18 cellular contexts compared by ENCODE assay signal in the genomic region with DNA sequence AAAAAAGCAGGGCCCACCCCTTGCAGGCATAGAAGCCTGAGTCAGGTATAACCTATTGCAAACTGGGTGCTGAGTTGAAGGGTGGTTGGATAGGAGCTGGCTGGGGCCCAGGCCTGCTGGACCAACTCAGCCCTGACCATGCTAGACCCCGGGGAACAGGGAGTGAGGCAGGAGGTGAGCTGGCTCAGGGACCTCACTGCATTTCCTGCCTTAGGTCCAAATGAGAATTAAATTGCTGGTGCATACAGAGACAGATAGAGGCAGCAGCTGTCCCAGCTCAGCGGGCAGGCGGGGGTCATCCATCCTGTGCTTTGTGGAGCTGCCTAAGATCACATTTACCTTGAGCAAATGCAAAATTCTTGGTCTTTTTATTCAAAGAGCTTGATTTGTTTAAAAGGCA. TPM values are rescaled to one million over a fixed set of nuclear protein-coding genes. Genes with fewer than 3 reads are reported as not detected.
DNase-seq lines count a peak whose midpoint lies in the region; TF ChIP-seq lines count a peak whose summit lies in the region.
"Had no signal": no experiment of that assay in that cellular context is flagged by ENCODE, and none has a peak within 500 bp of the region (broad histone marks: within the 10 kb centered on the region; RNA-seq: fewer than 3 reads in every experiment).

No MANE protein-coding gene starts in this region.

- H3K4me3 Mint-ChIP-seq in activated naive CD4-positive, alpha-beta T cell treated with anti-CD3 and anti-CD28 coated beads, Interleukin-2, amount 10 ng/mL, durations not matched to agents 7 days and 5 days = no peak overlapping the region
- no peak overlapping the region for H3K4me3 Mint-ChIP-seq in mesothelial cell of epicardium
- H3K4me3 Mint-ChIP-seq: B cell; CD4-positive, alpha-beta memory T cell; HFFc6 had no signal

- no peaks in the 10 kb centered on the region for H3K36me3 Mint-ChIP-seq in activated naive CD4-positive, alpha-beta T cell treated with anti-CD3 and anti-CD28 coated beads, Interleukin-2, amount 10 ng/mL, durations not matched to agents 7 days and 5 days
- H3K36me3 Mint-ChIP-seq in mesothelial cell of epicardium = no peaks in the 10 kb centered on the region
- H3K36me3 Mint-ChIP-seq: CD4-positive, alpha-beta memory T cell had no signal

- peak overlapping the region; percentile 17 for H3K27ac Mint-ChIP-seq in activated naive CD4-positive, alpha-beta T cell treated with anti-CD3 and anti-CD28 coated beads, Interleukin-2, amount 10 ng/mL, durations not matched to agents 7 days and 5 days
- no peak overlapping the region for H3K27ac Mint-ChIP-seq in mesothelial cell of epicardium
- H3K27ac Mint-ChIP-seq: B cell, HFFc6 had no signal

- no peaks in the 10 kb centered on the region for H3K9me3 Mint-ChIP-seq in activated naive CD4-positive, alpha-beta T cell treated with anti-CD3 and anti-CD28 coated beads, Interleukin-2, amount 10 ng/mL, durations not matched to agents 7 days and 5 days
- no peaks in the 10 kb centered on the region for H3K9me3 Mint-ChIP-seq in mesothelial cell of epicardium
- H3K9me3 Mint-ChIP-seq: HFFc6 had no signal

- intact Hi-C loops in dorsolateral prefrontal cortex (cut with DNase I) = no loop called here

- no peak for DNase-seq in activated naive CD4-positive, alpha-beta T cell treated with anti-CD3 and anti-CD28 coated beads, Interleukin-2, amount 10 ng/mL, durations not matched to agents 7 days and 5 days
- no peak for DNase-seq in activated naive CD4-positive, alpha-beta T cell (lab: John Stamatoyannopoulos, UW)
- DNase-seq in NCI-H69 (lab: John Stamatoyannopoulos, UW) (peak; percentile 77), dorsolateral prefrontal cortex (no peak), Kasumi-1 (lab: John Stamatoyannopoulos, UW) (no peak), putamen (ENCODE audit: low spot score) (no peak), mesothelial cell of epicardium (ENCODE audit: low spot score in 2 of 2, unreplicated experiment in 2 of 2) (no peak)
- DNase-seq: CD4-positive, alpha-beta memory T cell; GOT3; HFFc6; NCI-H1694 treated with DMSO at 0.1 percent for 48 hours; NCI-H524; Peyer's patch; SIG-M5 had no signal

- no peaks in the 10 kb centered on the region for H3K4me1 Mint-ChIP-seq in activated naive CD4-positive, alpha-beta T cell treated with anti-CD3 and anti-CD28 coated beads, Interleukin-2, amount 10 ng/mL, durations not matched to agents 7 days and 5 days
- H3K4me1 Mint-ChIP-seq in mesothelial cell of epicardium = peaks cover 2% of the 10 kb centered on the region
- H3K4me1 Mint-ChIP-seq: B cell; CD4-positive, alpha-beta memory T cell had no signal

- H3K27me3 ChIP-seq in dorsolateral prefrontal cortex = no peaks in the 10 kb centered on the region
- H3K27me3 ChIP-seq: Peyer's patch had no signal

- CTCF ChIA-PET in activated naive CD4-positive, alpha-beta T cell treated with anti-CD3 and anti-CD28 coated beads, Interleukin-2, amount 10 ng/mL, durations not matched to agents 7 days and 5 days (lab: Charles Lee) = interaction anchor here (1.1 to 3.8 kb wide), 3 partner anchors 9 to 290 kb away, joined by 3 to 26 read pairs (median 3); no protein-coding TSS in a partner anchor

- H3K27me3 Mint-ChIP-seq in activated naive CD4-positive, alpha-beta T cell treated with anti-CD3 and anti-CD28 coated beads, Interleukin-2, amount 10 ng/mL, durations not matched to agents 7 days and 5 days = peaks cover 21% of the 10 kb centered on the region
- peaks cover 31% of the 10 kb centered on the region for H3K27me3 Mint-ChIP-seq in mesothelial cell of epicardium (ENCODE audit: low read depth)

- TF ChIP-seq CTCF in dorsolateral prefrontal cortex (IDR thresholded peaks at IDR 0.05 in 54 of 56, conservative IDR thresholded peaks at IDR 0.05 in 2 of 56; ENCODE audit: low read depth in 1 of 56, partially characterized antibody in 56 of 56) (no peak), mesothelial cell of epicardium (IDR thresholded peaks at IDR 0.05; ENCODE audit: unreplicated experiment) (no peak)

- H3K4me3 ChIP-seq in dorsolateral prefrontal cortex = peak overlapping the region in 1 of 59 donors; percentile 35
- H3K4me3 ChIP-seq: Peyer's patch had no signal

- H3K27ac ChIP-seq in dorsolateral prefrontal cortex = peak overlapping the region in 52 of 59 donors; percentile 6 to 97 (median 77)
- peak overlapping the region; percentile 92 for H3K27ac ChIP-seq in temporal lobe (ENCODE audit: low read depth, low read length)
- H3K27ac ChIP-seq: HL-60, Peyer's patch had no signal

RNA-seq across cellular contexts. Expression of a gene that starts 25.2 kb away (rescaled TPM):
- total RNA-seq in dorsolateral prefrontal cortex = 10 to 100 TPM in 49 of 120 experiments, 1 to 10 TPM in 70, under 1 TPM in 1; 0.77 to 58.6 (median 8.7) TPM
- 0.49 TPM for total RNA-seq in temporal lobe
- 0.29 to 0.88 TPM (median 0.54 TPM) in 3 replicates for total RNA-seq in mesothelial cell of epicardium
- total RNA-seq: B cell; CD4-positive, alpha-beta memory T cell; Daoy; HFFc6 had no signal

RNA-seq across cellular contexts. Expression of a gene that starts 28.0 kb away (rescaled TPM):
- total RNA-seq in dorsolateral prefrontal cortex = 1 to 10 TPM in 4 of 120 experiments, under 1 TPM in 92, not detected in 24; 0.03 to 2.4 (median 0.18) TPM
- total RNA-seq in temporal lobe = under 0.01 TPM
- 1.2 to 2.8 TPM (median 1.8 TPM) in 3 replicates for total RNA-seq in mesothelial cell of epicardium
- total RNA-seq: B cell; CD4-positive, alpha-beta memory T cell; Daoy; HFFc6 had no signal

RNA-seq across cellular contexts. Expression of a gene that starts 42.4 kb away (rescaled TPM):
- 100 to 1,000 TPM in 16 of 120 experiments, 10 to 100 TPM in 104; 30.1 to 140 (median 76.8) TPM for total RNA-seq in dorsolateral prefrontal cortex
- 11.3 TPM for total RNA-seq in temporal lobe
- not detected in 3 replicates for total RNA-seq in mesothelial cell of epicardium
- total RNA-seq: CD4-positive, alpha-beta memory T cell; Daoy; HFFc6 had no signal

Comparison
In these comparisons a context has a peak if more than half of its experiments do, and no peak if none do; other contexts are left out.
1. RNA of a gene that starts 42.4 kb away (total RNA-seq): 30.1 to 140 TPM in dorsolateral prefrontal cortex and 11.3 TPM in temporal lobe (single experiment); not detected in mesothelial cell of epicardium; every median in the first group is over 10 times any median in the second.